Comparison of ENCODE assay signal across 16 cellular contexts in genomic region chr2:160253440-160254296, GRCh38. TPM values are rescaled to one million over a fixed set of nuclear protein-coding genes. Genes with fewer than 3 reads are reported as not detected.
DNase-seq lines count a peak whose midpoint lies in the region; ATAC-seq and TF ChIP-seq lines count a peak whose summit lies in the region.
"Had no signal": no experiment of that assay in that cellular context is flagged by ENCODE, and none has a peak within 500 bp of the region (broad histone marks: within the 10 kb centered on the region; RNA-seq: fewer than 3 reads in every experiment).

No MANE protein-coding gene starts in this region.

- H3K27ac ChIP-seq in left lung = no peak overlapping the region

- H3K9me3 ChIP-seq in left lung = no peaks in the 10 kb centered on the region

- peaks cover 0 to 15% of the 10 kb centered on the region in 2 donors for H3K4me1 ChIP-seq in left lung

- H3K36me3 ChIP-seq in left lung = no peaks in the 10 kb centered on the region

- peak; percentile 12 for ATAC-seq in left lung
- ATAC-seq in GM19455 (IDR thresholded peaks at IDR 0.05; ENCODE audit: unreplicated experiment) = no peak
- no peak for ATAC-seq in HG03039 (IDR thresholded peaks at IDR 0.05; ENCODE audit: unreplicated experiment)
- ATAC-seq in GM19463 (IDR thresholded peaks at IDR 0.05; ENCODE audit: unreplicated experiment) = no peak
- no peak for ATAC-seq in HG03432 (IDR thresholded peaks at IDR 0.05; ENCODE audit: unreplicated experiment)
- ATAC-seq: activated CD8-positive, alpha-beta T cell treated with anti-CD3 and anti-CD28 coated beads for 36 hours; naive thymus-derived CD8-positive, alpha-beta T cell had no signal

- H3K4me3 ChIP-seq in choroid plexus epithelial cell (ENCODE audit: low read depth, low read length) (no peak overlapping the region), left lung (no peak overlapping the region)

- TF ChIP-seq CTCF in choroid plexus epithelial cell (conservative IDR thresholded peaks at IDR 0.05; ENCODE audit: low read depth, low read length) (no peak), left lung (IDR thresholded peaks at IDR 0.05) (no peak)

- intact Hi-C loops in left lung (cut with DNase I) = no loop called here

- no peaks in the 10 kb centered on the region for H3K27me3 ChIP-seq in left lung

- DNase-seq in A172 (ENCODE audit: low spot score) (peak; percentile 42), LHCN-M2 (ENCODE audit: low read depth) (peak; percentile 93), choroid plexus epithelial cell (ENCODE audit: low read depth) (peak; percentile 59), left lung (no peak)
- DNase-seq: activated CD8-positive, alpha-beta T cell treated with anti-CD3 and anti-CD28 coated beads for 36 hours; activated naive CD4-positive, alpha-beta T cell treated with anti-CD3 and anti-CD28 coated beads for 36 hours; DMS53; H7; immature natural killer cell; naive thymus-derived CD8-positive, alpha-beta T cell; RPMI8226 had no signal

RNA-seq across cellular contexts. Expression of gene ITGB6, which starts 53.6 kb away (rescaled TPM):
- total RNA-seq in A172 (2014; rRNA removed; shearing (Covaris generic)) = 0.29 and 1.00 TPM in 2 replicates
- 11.6 and 15.2 TPM in 2 replicates for total RNA-seq in LHCN-M2 (2014; rRNA removed)
- polyA plus RNA-seq in LHCN-M2 (2012) = 1.8 TPM
- total RNA-seq in left lung = 100 to 1,000 TPM in 1 of 2 donors, 10 to 100 TPM in 1; 58.3 to 227 TPM
- total RNA-seq: activated CD8-positive, alpha-beta T cell treated with anti-CD3 and anti-CD28 coated beads for 36 hours; activated naive CD4-positive, alpha-beta T cell treated with anti-CD3 and anti-CD28 coated beads for 36 hours; fibroblast of villous mesenchyme; H7; naive thymus-derived CD8-positive, alpha-beta T cell had no signal
- polyA plus RNA-seq: immature natural killer cell; naive thymus-derived CD8-positive, alpha-beta T cell had no signal

Comparison
In these comparisons a context has a peak if more than half of its experiments do, and no peak if none do; other contexts are left out.
1. DNase-seq: peak in A172 (single experiment), LHCN-M2 (single experiment) and choroid plexus epithelial cell (single experiment); none in left lung (0 of 2).